8 cellular contexts compared by ENCODE assay signal in the genomic region with DNA sequence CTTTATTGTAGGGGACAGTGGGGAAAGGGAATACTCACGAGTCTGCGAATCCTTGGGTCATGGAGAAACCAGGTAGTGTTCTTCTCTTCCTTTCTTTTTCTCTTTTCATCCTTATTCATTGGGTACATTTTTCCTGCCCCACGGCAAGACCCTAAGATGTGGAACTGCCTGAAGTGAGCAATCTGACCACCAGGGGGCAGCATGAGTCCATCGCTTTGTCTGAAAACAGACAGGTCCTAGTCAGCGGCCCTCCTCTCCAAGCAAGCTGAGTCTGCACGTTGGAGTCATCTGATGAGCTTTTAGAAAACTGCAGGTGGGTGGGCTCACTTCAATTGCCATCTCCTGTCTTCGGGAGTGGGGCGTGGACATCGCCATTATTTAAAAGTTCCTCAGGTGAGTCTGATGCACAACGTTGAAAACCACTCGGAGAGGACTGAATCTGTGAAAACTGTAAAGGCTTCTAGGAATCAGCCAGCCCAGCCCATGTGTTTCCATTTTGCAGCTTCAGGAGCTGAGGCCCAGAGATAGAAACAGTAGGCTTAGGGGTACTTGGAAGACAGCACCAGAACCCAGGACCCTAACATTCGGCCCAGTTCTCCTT. TPM values are rescaled to one million over a fixed set of nuclear protein-coding genes. Genes with fewer than 3 reads are reported as not detected.
A peak's percentile ranks its signal among the peaks of the same experiment; 100 is the strongest.
DNase-seq lines count a peak whose midpoint lies in the region; ATAC-seq and TF ChIP-seq lines count a peak whose summit lies in the region.

No MANE protein-coding gene starts in this region.

- H3K4me3 ChIP-seq in PC-9 (no peak overlapping the region), neural cell (ENCODE audit: low read length) (no peak overlapping the region)

- peak; percentile 86 for DNase-seq in AG20443 (ENCODE audit: low spot score)
- peak; percentile 63 for DNase-seq in LHCN-M2 (ENCODE audit: low read depth)
- DNase-seq in PC-9: peak; percentile 65 to 84
- DNase-seq in activated T-cell treated with anti-CD3 and anti-CD28 coated beads, Interleukin-2, amount 50 U/mL, for 4 hours: peak; percentile 90
- DNase-seq in fibroblast of peridontal ligament (ENCODE audit: extremely low read depth): peak; percentile 85
- DNase-seq in stimulated activated naive CD8-positive, alpha-beta T cell treated with anti-CD3 and anti-CD28 coated beads, Interleukin-15, Interleukin-2, amounts not matched to agents 100 U/mL and 50 U/mL, for 24 hours: peak; percentile 89

- H3K36me3 Mint-ChIP-seq in activated T-cell treated with anti-CD3 and anti-CD28 coated beads, Interleukin-2, amount 50 U/mL, for 4 hours (ENCODE audit: insufficient read depth): no peaks in the 10 kb centered on the region

- no peak overlapping the region for H3K4me3 Mint-ChIP-seq in activated T-cell treated with anti-CD3 and anti-CD28 coated beads, Interleukin-2, amount 50 U/mL, for 4 hours

- no peaks in the 10 kb centered on the region for H3K9me3 ChIP-seq in PC-9 (ENCODE audit: insufficient read depth, low read depth)
- no peaks in the 10 kb centered on the region for H3K9me3 ChIP-seq in neural cell (ENCODE audit: low read length)

- H3K27me3 ChIP-seq in PC-9 (ENCODE audit: insufficient read depth, low read depth): no peaks in the 10 kb centered on the region
- no peaks in the 10 kb centered on the region for H3K27me3 ChIP-seq in neural cell (ENCODE audit: insufficient read depth, low read depth, low read length)

- H3K4me1 ChIP-seq in PC-9 (replicated peaks; ENCODE audit: insufficient read depth): no peaks in the 10 kb centered on the region

- CTCF ChIA-PET in PC-9 (lab: Charles Lee): interaction anchor here (0.5 to 3.0 kb wide), 6 partner anchors 20 to 302 kb away, joined by 3 to 16 read pairs (median 5); partner anchors contain the start of gene FBXO3

- TF ChIP-seq CTCF in PC-9 (conservative IDR thresholded peaks at IDR 0.05) (peak; percentile 98), neural cell (IDR thresholded peaks at IDR 0.05; ENCODE audit: poor library complexity, severe bottlenecking) (peak; percentile 90)

- H4K20me1 ChIP-seq in PC-9 (ENCODE audit: insufficient read depth): no peaks in the 10 kb centered on the region
- no peaks in the 10 kb centered on the region for H4K20me1 ChIP-seq in neural cell (ENCODE audit: insufficient read depth)

- H3K9me3 Mint-ChIP-seq in activated T-cell treated with anti-CD3 and anti-CD28 coated beads, Interleukin-2, amount 50 U/mL, for 4 hours: no peaks in the 10 kb centered on the region

- intact Hi-C loops in PC-9 (cut with micrococcal nuclease; ENCODE audit: unreplicated experiment): loop anchor here (1.0 kb wide), 2 partner anchors 21 to 163 kb away; no protein-coding TSS in a partner anchor

- H2AFZ ChIP-seq in PC-9: no peak overlapping the region
- no peak overlapping the region for H2AFZ ChIP-seq in neural cell (ENCODE audit: low read depth, low read length)

- no peak for TF ChIP-seq EP300 in neural cell (conservative IDR thresholded peaks at IDR 0.05; ENCODE audit: poor library complexity, severe bottlenecking)

- H3K27ac ChIP-seq in PC-9 (no peak overlapping the region), neural cell (ENCODE audit: low read length) (no peak overlapping the region)

- H3K27me3 Mint-ChIP-seq in activated T-cell treated with anti-CD3 and anti-CD28 coated beads, Interleukin-2, amount 50 U/mL, for 4 hours (ENCODE audit: low read depth): peaks cover 10% of the 10 kb centered on the region

- BruUV-seq in PC-9 (replicated peaks; lab: Mats Ljungman, UMichigan): no TSS peak

- H3K9ac ChIP-seq in neural cell (ENCODE audit: low read length): no peak overlapping the region

- H3K36me3 ChIP-seq in PC-9 (ENCODE audit: low read depth): no peaks in the 10 kb centered on the region
- H3K36me3 ChIP-seq in neural cell (ENCODE audit: insufficient read depth, low read length): no peaks in the 10 kb centered on the region

- no peak overlapping the region for H3K4me2 ChIP-seq in PC-9
- H3K4me2 ChIP-seq in neural cell (ENCODE audit: low read length): no peak overlapping the region

- POLR2A ChIA-PET in PC-9 (lab: Charles Lee; ENCODE audit: unreplicated experiment): no interaction called here

- H3K9me2 ChIP-seq in PC-9 (ENCODE audit: insufficient read depth): no peaks in the 10 kb centered on the region
- no peaks in the 10 kb centered on the region for H3K9me2 ChIP-seq in neural cell (ENCODE audit: insufficient read depth, low read length)

- H3F3A ChIP-seq in PC-9 (ENCODE audit: insufficient read depth, low read depth): no peaks in the 10 kb centered on the region
- H3F3A ChIP-seq in neural cell (ENCODE audit: insufficient read depth, low read length, poor library complexity, severe bottlenecking): no peaks in the 10 kb centered on the region

- TF ChIP-seq RAD21 in neural cell (conservative IDR thresholded peaks at IDR 0.05): peak; percentile 92

- no peaks in the 10 kb centered on the region for H3K79me2 ChIP-seq in PC-9 (ENCODE audit: low read depth)
- H3K79me2 ChIP-seq in neural cell (replicated peaks; ENCODE audit: insufficient read depth, low read length): no peaks in the 10 kb centered on the region

- ATAC-seq in GM19035 (IDR thresholded peaks at IDR 0.05; ENCODE audit: unreplicated experiment): peak; percentile 72
- ATAC-seq in activated T-cell treated with anti-CD3 and anti-CD28 coated beads, Interleukin-2, amount 50 U/mL, for 4 hours: peak; percentile 96 to 98
- ATAC-seq in stimulated activated naive CD8-positive, alpha-beta T cell treated with anti-CD3 and anti-CD28 coated beads, Interleukin-15, Interleukin-2, amounts not matched to agents 100 U/mL and 50 U/mL, for 24 hours: peak; percentile 86

- peaks cover 3% of the 10 kb centered on the region for H3K4me1 Mint-ChIP-seq in activated T-cell treated with anti-CD3 and anti-CD28 coated beads, Interleukin-2, amount 50 U/mL, for 4 hours (ENCODE audit: low read depth)

TF ChIP-seq in neural cell, 6 proteins besides CTCF, POLR2A, EP300 and RAD21:
- no peak for TF ChIP-seq POLR2AphosphoS5 (IDR thresholded peaks at IDR 0.05)
- peak; percentile 92 for TF ChIP-seq SMC3 (conservative IDR thresholded peaks at IDR 0.05; ENCODE audit: poor library complexity)

RNA-seq across cellular contexts. Expression of gene FBXO3, which starts 34.0 kb away (rescaled TPM):
- 23.0 and 28.5 TPM in 2 replicates for total RNA-seq in LHCN-M2 (2014; rRNA removed)
- polyA plus RNA-seq in LHCN-M2 (2012): 9.0 TPM
- 28.3 and 32.9 TPM in 2 replicates for total RNA-seq in PC-9 (2021)
- total RNA-seq in activated T-cell treated with anti-CD3 and anti-CD28 coated beads, Interleukin-2, amount 50 U/mL, for 4 hours: 10 to 100 TPM; 14.4 to 16.2 (median 14.8) TPM
- 112 and 115 TPM in 2 replicates for polyA plus RNA-seq in neural cell
- polyA minus RNA-seq in neural cell: 101 and 123 TPM in 2 replicates
